26 cellular contexts compared by ENCODE assay signal in the genomic region with DNA sequence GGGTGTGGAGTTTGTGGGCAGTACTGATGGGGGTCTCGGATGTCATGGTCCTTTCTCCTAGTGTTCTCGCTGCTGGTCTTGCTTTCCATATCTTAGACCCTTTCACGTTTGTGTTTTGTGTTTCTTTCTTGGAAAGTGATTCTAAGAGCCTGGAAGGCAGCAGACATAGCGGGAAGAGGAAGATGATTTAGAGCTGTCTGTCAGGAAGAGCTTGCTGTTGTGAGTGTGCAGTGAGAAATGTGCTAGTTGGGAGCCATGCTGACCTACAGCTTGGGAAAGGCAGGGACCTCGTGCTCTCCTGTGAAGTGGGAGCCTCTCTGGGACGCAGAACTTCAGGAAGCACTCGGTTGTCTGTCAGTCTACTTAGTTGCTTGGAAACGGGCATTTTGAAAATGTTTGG.
"Had no signal": no experiment of that assay in that cellular context is flagged by ENCODE, and none has a peak within 500 bp of the region (broad histone marks: within the 10 kb centered on the region; RNA-seq: fewer than 3 reads in every experiment).

No MANE protein-coding gene starts in this region.

- FAIRE-seq: frontal cortex had no signal

- H3K36me3 ChIP-seq: adrenal gland, esophagus squamous epithelium, WERI-Rb-1 had no signal

- H3K27ac ChIP-seq: adrenal gland, coronary artery, dorsolateral prefrontal cortex, esophagus squamous epithelium, WERI-Rb-1 had no signal

- H3K27me3 ChIP-seq: adrenal gland had no signal

- DNase-seq: activated B cell treated with CpG ODN at 0.5 μM for 24 hours; activated CD4-positive, alpha-beta T cell treated with anti-CD3 and anti-CD28 coated beads for 48 hours; activated CD4-positive, alpha-beta T cell treated with anti-CD3 and anti-CD28 coated beads, Interleukin-2, amount 50 U/mL, for 1 hour; activated CD4-positive, alpha-beta T cell treated with anti-CD3 and anti-CD28 coated beads, Interleukin-2, amount 50 U/mL, for 48 hours; activated CD8-positive, alpha-beta memory T cell treated with anti-CD3 and anti-CD28 coated beads for 24 hours; activated CD8-positive, alpha-beta T cell treated with anti-CD3 and anti-CD28 coated beads for 36 hours; activated effector memory CD4-positive, alpha-beta T cell treated with anti-CD3 and anti-CD28 coated beads, Interleukin-2, amount 50 U/mL, for 16 hours; activated naive CD4-positive, alpha-beta T cell treated with anti-CD3 and anti-CD28 coated beads for 36 hours; activated naive CD8-positive, alpha-beta T cell treated with anti-CD3 and anti-CD28 coated beads for 36 hours; activated naive CD8-positive, alpha-beta T cell treated with anti-CD3 and anti-CD28 coated beads, Interleukin-2, amount 50 U/mL, for 24 hours; activated T-cell treated with anti-CD3 and anti-CD28 coated beads, Interleukin-2, amount 50 U/mL, for 4 hours; adrenal gland; amygdala; aorta; dorsolateral prefrontal cortex; effector memory CD8-positive, alpha-beta T cell; esophagus squamous epithelium; head of caudate nucleus; T-helper 1 cell; T-helper 17 cell; T1000; WERI-Rb-1 had no signal

- H3K4me1 ChIP-seq: adrenal gland, esophagus squamous epithelium had no signal

- ATAC-seq: activated CD4-positive, CD25-positive, alpha-beta regulatory T cell treated with anti-CD3 and anti-CD28 coated beads, Interleukin-2, amount 50 U/mL, for 24 hours; activated CD8-positive, alpha-beta T cell treated with anti-CD3 and anti-CD28 coated beads for 36 hours; activated naive CD8-positive, alpha-beta T cell treated with anti-CD3 and anti-CD28 coated beads, Interleukin-2, amount 50 U/mL, for 24 hours; activated T-cell treated with anti-CD3 and anti-CD28 coated beads, Interleukin-2, amount 50 U/mL, for 4 hours; activated T-helper 17 cell treated with anti-CD3 and anti-CD28 coated beads, Interleukin-2, amount 50 U/mL, for 72 hours; effector memory CD8-positive, alpha-beta T cell; T-helper 17 cell had no signal

- H3K4me3 ChIP-seq: adrenal gland, coronary artery, dorsolateral prefrontal cortex, esophagus squamous epithelium had no signal

- H3K9me3 ChIP-seq: adrenal gland, esophagus squamous epithelium had no signal
